ENCODE assay signal across 8 cellular contexts in the genomic region with DNA sequence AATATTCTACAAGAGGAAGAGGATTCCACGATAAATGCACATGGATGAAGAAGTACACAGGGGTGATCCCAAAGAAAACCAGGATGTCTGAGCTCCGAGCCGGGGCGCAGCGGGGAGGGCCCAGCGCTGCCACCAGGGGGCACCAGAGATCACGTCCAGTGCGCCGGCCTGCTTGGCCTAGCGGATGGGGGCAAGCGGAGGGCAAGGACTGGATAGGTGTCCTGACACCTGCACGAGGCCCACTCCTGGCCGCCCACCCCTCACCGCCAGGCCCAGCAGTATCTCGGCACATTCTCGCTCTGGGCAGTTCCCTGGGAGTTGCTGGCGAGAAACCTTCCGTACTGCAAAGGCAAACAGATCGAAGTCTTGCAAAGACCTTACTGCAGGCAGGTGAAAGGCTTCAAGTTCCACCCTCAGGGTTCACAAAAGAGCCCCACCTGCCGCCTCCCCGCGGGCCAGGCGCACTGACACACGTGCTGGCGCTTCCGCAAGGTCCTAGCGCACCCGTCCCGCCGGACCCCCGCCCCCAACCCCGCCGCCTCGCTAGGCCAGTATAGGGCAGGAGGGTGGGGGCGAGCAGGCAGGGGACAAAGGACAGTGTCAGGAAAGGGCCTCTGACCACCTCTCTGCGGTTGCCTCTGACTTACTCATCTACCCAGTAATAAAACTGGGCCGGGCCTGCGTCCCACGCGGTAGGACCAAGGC. TPM values are rescaled to one million over a fixed set of nuclear protein-coding genes. Genes with fewer than 3 reads are reported as not detected.
DNase-seq lines count a peak whose midpoint lies in the region; ATAC-seq and TF ChIP-seq lines count a peak whose summit lies in the region.

No MANE protein-coding gene starts in this region.

- no peaks in the 10 kb centered on the region for H3K36me3 Mint-ChIP-seq in chondrocyte (ENCODE audit: low read depth)

- no peaks in the 10 kb centered on the region for H3K4me1 Mint-ChIP-seq in chondrocyte (ENCODE audit: low read depth)

- DNase-seq in NAMALWA (ENCODE audit: low spot score): peak; percentile 56
- DNase-seq in activated CD4-positive, alpha-beta T cell treated with anti-CD3 and anti-CD28 coated beads for 24 hours (ENCODE audit: low read depth in 2 of 2): peak; percentile 58 to 61
- DNase-seq in chondrocyte (ENCODE audit: low spot score): no peak
- peak; percentile 75 for DNase-seq in left lobe of liver (ENCODE audit: low spot score)
- DNase-seq in stimulated activated CD4-positive, alpha-beta T cell treated with anti-CD3 and anti-CD28 coated beads, Interleukin-4, amount 100 ng/mL, for 48 hours (ENCODE audit: low read depth in 2 of 2): peak; percentile 59 to 75

- peak; percentile 71 for ATAC-seq in left lobe of liver
- no peak for ATAC-seq in HG03565 (IDR thresholded peaks at IDR 0.05; ENCODE audit: unreplicated experiment)
- ATAC-seq in GM19023 (IDR thresholded peaks at IDR 0.05; ENCODE audit: unreplicated experiment): no peak

- H3K4me3 Mint-ChIP-seq in chondrocyte (ENCODE audit: unreplicated experiment): no peak overlapping the region

- peak; percentile 94 for TF ChIP-seq CTCF in GM12872 (IDR thresholded peaks at IDR 0.05; ENCODE audit: insufficient read depth, low read depth, low read length)
- peak; percentile 97 for TF ChIP-seq CTCF in chondrocyte (IDR thresholded peaks at IDR 0.05)

- no peak overlapping the region for H3K27ac Mint-ChIP-seq in chondrocyte (ENCODE audit: unreplicated experiment)

- H3K9me3 Mint-ChIP-seq in chondrocyte (ENCODE audit: low read depth): no peaks in the 10 kb centered on the region

- peaks cover 17% of the 10 kb centered on the region for H3K27me3 Mint-ChIP-seq in chondrocyte (ENCODE audit: low read depth)

RNA-seq across cellular contexts. Expression of a gene that starts 3.3 kb away (rescaled TPM):
- 0.25 to 1.1 TPM in 2 of 3 replicates, not detected in the other for total RNA-seq in chondrocyte
- total RNA-seq in left lobe of liver: not detected

RNA-seq across cellular contexts. Expression of a gene that starts 28.1 kb away (rescaled TPM):
- total RNA-seq in chondrocyte (1.4 to 3.4 TPM (median 2.8 TPM) in 3 replicates), left lobe of liver (8.7 TPM)

RNA-seq across cellular contexts. Expression of a gene that starts 40.7 kb away (rescaled TPM):
- total RNA-seq in chondrocyte (0.37 to 0.41 TPM in 2 of 3 replicates, not detected in the other), left lobe of liver (not detected)

RNA-seq across cellular contexts. Expression of a gene that starts 43.9 kb away (rescaled TPM):
- 68.8 to 128 TPM (median 80.6 TPM) in 3 replicates for total RNA-seq in chondrocyte
- 7.7 TPM for total RNA-seq in left lobe of liver
